21 cellular contexts compared by ENCODE assay signal in genomic region chr17:5819921-5820685, GRCh38.
DNase-seq lines count a peak whose midpoint lies in the region; ATAC-seq and TF ChIP-seq lines count a peak whose summit lies in the region.
"Had no signal": no experiment of that assay in that cellular context is flagged by ENCODE, and none has a peak within 500 bp of the region (broad histone marks: within the 10 kb centered on the region; RNA-seq: fewer than 3 reads in every experiment).

No MANE protein-coding gene starts in this region.

- peak overlapping the region; percentile 88 for H2AK5ac ChIP-seq in neuronal stem cell (ENCODE audit: low read depth, low read length)

- H3K9me3 ChIP-seq in neuronal stem cell (replicated peaks in 1 of 2; ENCODE audit: control insufficient read depth in 2 of 2, insufficient read depth in 1 of 2, low read depth in 1 of 2, low read length in 2 of 2) (no peaks in the 10 kb centered on the region), upper lobe of right lung (no peaks in the 10 kb centered on the region), BE2C (no peaks in the 10 kb centered on the region)

- peak overlapping the region; percentile 71 for H2BK15ac ChIP-seq in neuronal stem cell (ENCODE audit: low read length)

- no peaks in the 10 kb centered on the region for H3K9me3 Mint-ChIP-seq in activated naive CD4-positive, alpha-beta T cell treated with anti-CD3 and anti-CD28 coated beads, Interleukin-2, amount 50 U/mL, for 24 hours

- peak overlapping the region; percentile 93 for H4K8ac ChIP-seq in neuronal stem cell (ENCODE audit: low read depth, low read length)

- H3K36me3 ChIP-seq in neuronal stem cell (replicated peaks in 1 of 2; ENCODE audit: control insufficient read depth in 2 of 2, insufficient read depth in 2 of 2, low read length in 2 of 2), result no peaks in the 10 kb centered on the region
- H3K36me3 ChIP-seq in upper lobe of right lung, result no peaks in the 10 kb centered on the region
- H3K36me3 ChIP-seq in BE2C, result no peaks in the 10 kb centered on the region

- WGBS in neuronal stem cell (ENCODE audit: extremely low coverage in 2 of 2, insufficient read length in 2 of 2, insufficient replicate concordance in 1 of 2), 2 donors, result no CpG with 5 or more reads among the region's 13 CpGs

- no peak for DNase-seq in activated naive CD4-positive, alpha-beta T cell treated with Interleukin-2 at 50 U/mL for 16 hours
- DNase-seq in islet precursor cell (peak; percentile 66), neuronal stem cell (ENCODE audit: low spot score) (no peak), upper lobe of right lung (no peak), DMS53 treated with DMSO at 0.1 percent for 48 hours (lab: John Stamatoyannopoulos, UW; ENCODE audit: unreplicated experiment) (no peak), ecto neural progenitor cell (ENCODE audit: low spot score) (no peak), BE2C (no peak)
- DNase-seq: 8988T, Calu3, DND-41, GM23248, HCEC 1CT, NCI-H1092, NCI-H1417 treated with DMSO at 0.1 percent for 48 hours, NCI-H1694 treated with DMSO at 0.1 percent for 48 hours, NCI-H2081, NCI-H2227 treated with DMSO at 0.1 percent for 48 hours, SHP77 treated with DMSO at 0.1 percent for 48 hours had no signal

- TF ChIP-seq CTCF in upper lobe of right lung (IDR thresholded peaks at IDR 0.05) (no peak), BE2C (IDR thresholded peaks at IDR 0.05; ENCODE audit: low read depth, low read length) (no peak)

- peak overlapping the region; percentile 77 for H3K18ac ChIP-seq in neuronal stem cell (ENCODE audit: low read length)

- H2BK120ac ChIP-seq in neuronal stem cell (ENCODE audit: low read depth, low read length), result no peak overlapping the region

- peak overlapping the region; percentile 65 for H3K27ac Mint-ChIP-seq in activated naive CD4-positive, alpha-beta T cell treated with anti-CD3 and anti-CD28 coated beads, Interleukin-2, amount 50 U/mL, for 24 hours

- H2AFZ ChIP-seq in neuronal stem cell (ENCODE audit: low read length), result no peak overlapping the region
- H2AFZ ChIP-seq: GM23248 had no signal

- no peak overlapping the region for H2BK12ac ChIP-seq in neuronal stem cell (ENCODE audit: low read length)

- ATAC-seq in upper lobe of right lung, result peak; percentile 19

- no peak overlapping the region for H3K4me2 ChIP-seq in neuronal stem cell (ENCODE audit: insufficient read depth, low read length, poor library complexity, severe bottlenecking)

- H3K36me3 Mint-ChIP-seq in activated naive CD4-positive, alpha-beta T cell treated with anti-CD3 and anti-CD28 coated beads, Interleukin-2, amount 50 U/mL, for 24 hours, result no peaks in the 10 kb centered on the region

- H2BK5ac ChIP-seq in neuronal stem cell (ENCODE audit: low read length), result peak overlapping the region; percentile 42

- no peak overlapping the region for H3K4ac ChIP-seq in neuronal stem cell (ENCODE audit: low read length)

- no peak overlapping the region for H3K14ac ChIP-seq in neuronal stem cell (ENCODE audit: low read length)

- no peak overlapping the region for H3K27ac ChIP-seq in neuronal stem cell (replicated peaks; ENCODE audit: low read length)
- H3K27ac ChIP-seq in upper lobe of right lung, result no peak overlapping the region
- H3K27ac ChIP-seq: GM23248, HL-60, RWPE1 had no signal

- no peaks in the 10 kb centered on the region for H3K27me3 ChIP-seq in neuronal stem cell (ENCODE audit: control insufficient read depth in 3 of 3, insufficient read depth in 3 of 3, low read depth in 1 of 3, low read length in 3 of 3)
- H3K27me3 ChIP-seq in upper lobe of right lung, result peaks cover 12% of the 10 kb centered on the region
- no peaks in the 10 kb centered on the region for H3K27me3 ChIP-seq in BE2C

- H3K4me1 Mint-ChIP-seq in activated naive CD4-positive, alpha-beta T cell treated with anti-CD3 and anti-CD28 coated beads, Interleukin-2, amount 50 U/mL, for 24 hours, result no peaks in the 10 kb centered on the region

- H3K4me3 ChIP-seq in neuronal stem cell (ENCODE audit: low read length in 2 of 2) (no peak overlapping the region), upper lobe of right lung (no peak overlapping the region), BE2C (ENCODE audit: low read depth, low read length) (no peak overlapping the region)
- H3K4me3 ChIP-seq: GM23248 had no signal

- no peak overlapping the region for H4K91ac ChIP-seq in neuronal stem cell (ENCODE audit: low read depth, low read length, poor library complexity)

- no peaks in the 10 kb centered on the region for H3K79me1 ChIP-seq in neuronal stem cell (ENCODE audit: low read depth, low read length)

- H3K27me3 Mint-ChIP-seq in activated naive CD4-positive, alpha-beta T cell treated with anti-CD3 and anti-CD28 coated beads, Interleukin-2, amount 50 U/mL, for 24 hours, result peaks cover 10% of the 10 kb centered on the region

- no peak overlapping the region for H3K9ac ChIP-seq in neuronal stem cell (ENCODE audit: low read depth, low read length, poor library complexity)
- H3K9ac ChIP-seq: GM23248 had no signal

- intact Hi-C loops in upper lobe of right lung (cut with DNase I), result no loop called here

- H3K4me1 ChIP-seq in neuronal stem cell (ENCODE audit: control insufficient read depth in 2 of 2, insufficient read depth in 1 of 2, low read depth in 1 of 2, low read length in 2 of 2) (no peaks in the 10 kb centered on the region), upper lobe of right lung (no peaks in the 10 kb centered on the region), BE2C (no peaks in the 10 kb centered on the region)

- no peak overlapping the region for H3K23ac ChIP-seq in neuronal stem cell (ENCODE audit: low read depth, low read length, poor library complexity)

- H3K4me3 Mint-ChIP-seq in activated naive CD4-positive, alpha-beta T cell treated with anti-CD3 and anti-CD28 coated beads, Interleukin-2, amount 50 U/mL, for 24 hours, result no peak overlapping the region
